13 cellular contexts compared by ENCODE assay signal in genomic region chr2:41781082-41781481, GRCh38.
"Had no signal": no experiment of that assay in that cellular context is flagged by ENCODE, and none has a peak within 500 bp of the region (broad histone marks: within the 10 kb centered on the region; RNA-seq: fewer than 3 reads in every experiment).

No MANE protein-coding gene starts in this region.

- DNase-seq: activated CD4-positive, alpha-beta memory T cell treated with anti-CD3 and anti-CD28 coated beads, Interleukin-2, amount 10 ng/mL, durations not matched to agents 7 days and 5 days; activated CD4-positive, alpha-beta T cell treated with anti-CD3 and anti-CD28 coated beads for 36 hours; activated CD8-positive, alpha-beta memory T cell treated with anti-CD3 and anti-CD28 coated beads, Interleukin-2, amount 50 U/mL, for 48 hours; activated naive CD4-positive, alpha-beta T cell; dorsolateral prefrontal cortex; mesenchymal stem cell; tibial artery had no signal

- H3K4me1 Mint-ChIP-seq: activated CD4-positive, alpha-beta memory T cell treated with anti-CD3 and anti-CD28 coated beads, Interleukin-2, amount 10 ng/mL, durations not matched to agents 7 days and 5 days; activated CD4-positive, alpha-beta T cell treated with anti-CD3 and anti-CD28 coated beads for 36 hours had no signal

- H3K27ac Mint-ChIP-seq: activated CD4-positive, alpha-beta memory T cell treated with anti-CD3 and anti-CD28 coated beads, Interleukin-2, amount 10 ng/mL, durations not matched to agents 7 days and 5 days; activated CD4-positive, alpha-beta T cell treated with anti-CD3 and anti-CD28 coated beads for 36 hours; activated T-helper 1 cell treated with anti-CD3 and anti-CD28 coated beads, Interleukin-12 subunit alpha, Interleukin-12 subunit beta, Interleukin-2, Interleukin-4 antibody, amounts not matched to agents 30 ng/mL and 10 ng/mL and 1 ng/mL, durations not matched to agents 14 hours and 24 hours and 36 hours had no signal

- H3K4me3 Mint-ChIP-seq: activated CD4-positive, alpha-beta memory T cell treated with anti-CD3 and anti-CD28 coated beads, Interleukin-2, amount 10 ng/mL, durations not matched to agents 7 days and 5 days; activated CD4-positive, alpha-beta T cell treated with anti-CD3 and anti-CD28 coated beads for 36 hours; activated T-helper 1 cell treated with anti-CD3 and anti-CD28 coated beads, Interleukin-12 subunit alpha, Interleukin-12 subunit beta, Interleukin-2, Interleukin-4 antibody, amounts not matched to agents 30 ng/mL and 10 ng/mL and 1 ng/mL, durations not matched to agents 14 hours and 24 hours and 36 hours; nephron had no signal

- H3K9me3 Mint-ChIP-seq: activated CD4-positive, alpha-beta memory T cell treated with anti-CD3 and anti-CD28 coated beads, Interleukin-2, amount 10 ng/mL, durations not matched to agents 7 days and 5 days; activated T-helper 1 cell treated with anti-CD3 and anti-CD28 coated beads, Interleukin-12 subunit alpha, Interleukin-12 subunit beta, Interleukin-2, Interleukin-4 antibody, amounts not matched to agents 30 ng/mL and 10 ng/mL and 1 ng/mL, durations not matched to agents 14 hours and 24 hours and 36 hours had no signal

- H3K27me3 Mint-ChIP-seq: activated CD4-positive, alpha-beta memory T cell treated with anti-CD3 and anti-CD28 coated beads, Interleukin-2, amount 10 ng/mL, durations not matched to agents 7 days and 5 days; activated CD4-positive, alpha-beta T cell treated with anti-CD3 and anti-CD28 coated beads for 36 hours had no signal

- H3K4me3 ChIP-seq: ascending aorta, dorsolateral prefrontal cortex, tibial artery had no signal

- H3K9me3 ChIP-seq: ascending aorta, tibial artery had no signal

- H3K27me3 ChIP-seq: ascending aorta, tibial artery had no signal

- ATAC-seq: activated CD4-positive, alpha-beta T cell treated with anti-CD3 and anti-CD28 coated beads for 36 hours; esophagus mucosa; left lobe of liver had no signal

- H3K36me3 ChIP-seq: ascending aorta, tibial artery had no signal

- H3K27ac ChIP-seq: ascending aorta, dorsolateral prefrontal cortex, tibial artery, VCaP had no signal
